15 cellular contexts compared by ENCODE assay signal in genomic region chr18:50388988-50389387, GRCh38. TPM values are rescaled to one million over a fixed set of nuclear protein-coding genes. Genes with fewer than 3 reads are reported as not detected.
DNase-seq lines count a peak whose midpoint lies in the region; ATAC-seq and TF ChIP-seq lines count a peak whose summit lies in the region.
"Had no signal": no experiment of that assay in that cellular context is flagged by ENCODE, and none has a peak within 500 bp of the region (broad histone marks: within the 10 kb centered on the region; RNA-seq: fewer than 3 reads in every experiment).

No MANE protein-coding gene starts in this region.

- H2BK120ac ChIP-seq in mesendoderm (ENCODE audit: low read depth, low read length): no peak overlapping the region

- TF ChIP-seq CTCF in upper lobe of right lung (IDR thresholded peaks at IDR 0.05): no peak

- H3K27me3 ChIP-seq in ectodermal cell (ENCODE audit: control insufficient read depth, insufficient read depth, low read length, poor library complexity, severe bottlenecking) (no peaks in the 10 kb centered on the region), mesendoderm (ENCODE audit: insufficient read depth, low read length, poor library complexity) (no peaks in the 10 kb centered on the region), upper lobe of right lung (no peaks in the 10 kb centered on the region)
- H3K27me3 ChIP-seq: BLaER1 treated with 17β-estradiol and CSF1 and Interleukin-3, amounts not matched to agents 10 nM and 100 nM had no signal

- intact Hi-C loops in upper lobe of right lung (cut with DNase I) (no loop called here), posterior cingulate gyrus (cut with DNase I) (no loop called here)

- H3K79me1 ChIP-seq in mesendoderm (ENCODE audit: low read length): no peaks in the 10 kb centered on the region

- H3K79me2 ChIP-seq in mesendoderm (ENCODE audit: control insufficient read depth, insufficient read depth, low read length): no peaks in the 10 kb centered on the region

- no peak overlapping the region for H2BK15ac ChIP-seq in mesendoderm (replicated peaks; ENCODE audit: low read depth)

- no peak overlapping the region for H3K4me3 ChIP-seq in ectodermal cell (ENCODE audit: insufficient read depth, low read depth, low read length)
- no peak overlapping the region for H3K4me3 ChIP-seq in mesendoderm (ENCODE audit: low read length)
- no peak overlapping the region for H3K4me3 ChIP-seq in upper lobe of right lung
- H3K4me3 ChIP-seq: BLaER1 treated with 17β-estradiol and CSF1 and Interleukin-3, amounts not matched to agents 10 nM and 100 nM had no signal

- no peak overlapping the region for H3K18ac ChIP-seq in mesendoderm (ENCODE audit: low read length)

- H3K4me2 ChIP-seq in mesendoderm (ENCODE audit: low read length): no peak overlapping the region
- H3K4me2 ChIP-seq: BLaER1 treated with 17β-estradiol and CSF1 and Interleukin-3, amounts not matched to agents 10 nM and 100 nM had no signal

- H2BK5ac ChIP-seq in mesendoderm (ENCODE audit: low read length): no peak overlapping the region

- H3K9me3 ChIP-seq in ectodermal cell (ENCODE audit: control insufficient read depth, low read length) (no peaks in the 10 kb centered on the region), upper lobe of right lung (no peaks in the 10 kb centered on the region)
- H3K9me3 ChIP-seq: BLaER1 treated with 17β-estradiol and CSF1 and Interleukin-3, amounts not matched to agents 10 nM and 100 nM had no signal

- H2AK5ac ChIP-seq in mesendoderm (ENCODE audit: low read length): no peak overlapping the region

- no peak overlapping the region for H3K23ac ChIP-seq in mesendoderm (ENCODE audit: low read length)

- DNase-seq in NCI-H748 (lab: John Stamatoyannopoulos, UW; ENCODE audit: unreplicated experiment): peak; percentile 39
- DNase-seq in NCI-H748 treated with DMSO at 0.1 percent for 48 hours (lab: John Stamatoyannopoulos, UW): no peak
- no peak for DNase-seq in mesendoderm
- DNase-seq in upper lobe of right lung: no peak
- no peak for DNase-seq in NCI-H82 (lab: John Stamatoyannopoulos, UW)
- DNase-seq in activated CD4-positive, alpha-beta T cell treated with anti-CD3 and anti-CD28 coated beads, Interleukin-2, amount 50 U/mL, for 48 hours: no peak
- DNase-seq in posterior cingulate gyrus: no peak
- DNase-seq: ACHN; CD4-positive, CD25-positive, alpha-beta regulatory T cell; DMS53; GF-D8; HCEC 1CT; HFFc6 had no signal

- H3K27ac ChIP-seq in ectodermal cell (ENCODE audit: insufficient read depth, low read depth, low read length, poor library complexity, severe bottlenecking): peak overlapping the region; percentile 48
- H3K27ac ChIP-seq in mesendoderm (ENCODE audit: low read depth, low read length): no peak overlapping the region
- H3K27ac ChIP-seq in upper lobe of right lung: no peak overlapping the region
- H3K27ac ChIP-seq: BLaER1 treated with 17β-estradiol and CSF1 and Interleukin-3, amounts not matched to agents 10 nM and 100 nM had no signal

- H3K4me1 ChIP-seq in ectodermal cell (ENCODE audit: control insufficient read depth, insufficient read depth, low read length) (no peaks in the 10 kb centered on the region), mesendoderm (ENCODE audit: control insufficient read depth, low read depth, low read length) (peaks cover 2% of the 10 kb centered on the region), upper lobe of right lung (no peaks in the 10 kb centered on the region)
- H3K4me1 ChIP-seq: BLaER1 treated with 17β-estradiol and CSF1 and Interleukin-3, amounts not matched to agents 10 nM and 100 nM had no signal

- no peaks in the 10 kb centered on the region for H3K36me3 ChIP-seq in ectodermal cell (ENCODE audit: control insufficient read depth, insufficient read depth, low read length)
- peaks cover 2% of the 10 kb centered on the region for H3K36me3 ChIP-seq in mesendoderm (ENCODE audit: control insufficient read depth, insufficient read depth, low read length)
- no peaks in the 10 kb centered on the region for H3K36me3 ChIP-seq in upper lobe of right lung

- WGBS in ectodermal cell, 2 experiments: 29 to 70% methylated on average over 1 to 2 of the region's 2 CpGs
- WGBS in mesendoderm (ENCODE audit: extremely low coverage, insufficient coverage, low lambda C conversion rate): no CpG with 5 or more reads among the region's 2 CpGs

- no peak overlapping the region for H3K9ac ChIP-seq in mesendoderm (ENCODE audit: low read length)
- H3K9ac ChIP-seq: BLaER1 treated with 17β-estradiol and CSF1 and Interleukin-3, amounts not matched to agents 10 nM and 100 nM had no signal

- H3K4ac ChIP-seq in mesendoderm (ENCODE audit: low read depth, low read length): no peak overlapping the region

- no peak overlapping the region for H4K5ac ChIP-seq in mesendoderm (ENCODE audit: low read length)

- peak; percentile 40 for ATAC-seq in upper lobe of right lung

- H4K8ac ChIP-seq in mesendoderm (ENCODE audit: low read depth, low read length): no peak overlapping the region

- H3K56ac ChIP-seq in mesendoderm (ENCODE audit: low read length): peak overlapping the region; percentile 35

RNA-seq across cellular contexts. Expression of gene SKA1, which starts 14.1 kb away (rescaled TPM):
- polyA plus RNA-seq in ectodermal cell (2013, experiment 1 of 4): 29.9 TPM
- 25.3 TPM for polyA plus RNA-seq in ectodermal cell (2013, experiment 2 of 4)
- 19.9 TPM for polyA plus RNA-seq in ectodermal cell (2013, experiment 3 of 4)
- polyA plus RNA-seq in ectodermal cell (2013, experiment 4 of 4): 18.8 TPM
- 48.5 TPM for polyA plus RNA-seq in mesendoderm (2013, experiment 1 of 2)
- 46.9 TPM for polyA plus RNA-seq in mesendoderm (2013, experiment 2 of 2)
- total RNA-seq in upper lobe of right lung: 0.52 TPM
